Comparison of ENCODE assay signal across 1 cellular context in genomic region chr4:153620352-153620751, GRCh38.
TF ChIP-seq lines count a peak whose summit lies in the region.

No MANE protein-coding gene starts in this region.

TF ChIP-seq in SK-N-SH treated with all-trans-retinoic acid at 6 μM for 48 hours, 23 proteins besides CTCF, POLR2A, EP300 and RAD21 (continued from another document):
- TF ChIP-seq CSRNP3 (CRISPR knock-in tag; IDR thresholded peaks at IDR 0.05) = no peak
- TF ChIP-seq ZNF8 (CRISPR knock-in tag; IDR thresholded peaks at IDR 0.05) = no peak
- TF ChIP-seq CREB5 (CRISPR knock-in tag; IDR thresholded peaks at IDR 0.05; ENCODE audit: low read depth) = no peak
- no peak for TF ChIP-seq ARNTL (CRISPR knock-in tag; IDR thresholded peaks at IDR 0.05; ENCODE audit: borderline replicate concordance, low read depth)
- TF ChIP-seq SNAI2 (CRISPR knock-in tag; IDR thresholded peaks at IDR 0.05) = no peak
- no peak for TF ChIP-seq ISL1 (CRISPR knock-in tag; IDR thresholded peaks at IDR 0.05)
- no peak for TF ChIP-seq PPARA (CRISPR knock-in tag; IDR thresholded peaks at IDR 0.05; ENCODE audit: borderline replicate concordance)
- no peak for TF ChIP-seq ZC3H10 (CRISPR knock-in tag; IDR thresholded peaks at IDR 0.05)
- TF ChIP-seq OSR1 (CRISPR knock-in tag; IDR thresholded peaks at IDR 0.05) = no peak
- TF ChIP-seq ZNF70 (CRISPR knock-in tag; IDR thresholded peaks at IDR 0.05) = no peak
